1 cellular context compared by ENCODE assay signal in genomic region chr10:21724020-21724589, GRCh38.
TF ChIP-seq lines count a peak whose summit lies in the region.

No MANE protein-coding gene starts in this region.

TF ChIP-seq in K562, 482 proteins besides CTCF, POLR2A, EP300 and RAD21 (continued from another document and continues in another):
- TF ChIP-seq, protein P1, sequence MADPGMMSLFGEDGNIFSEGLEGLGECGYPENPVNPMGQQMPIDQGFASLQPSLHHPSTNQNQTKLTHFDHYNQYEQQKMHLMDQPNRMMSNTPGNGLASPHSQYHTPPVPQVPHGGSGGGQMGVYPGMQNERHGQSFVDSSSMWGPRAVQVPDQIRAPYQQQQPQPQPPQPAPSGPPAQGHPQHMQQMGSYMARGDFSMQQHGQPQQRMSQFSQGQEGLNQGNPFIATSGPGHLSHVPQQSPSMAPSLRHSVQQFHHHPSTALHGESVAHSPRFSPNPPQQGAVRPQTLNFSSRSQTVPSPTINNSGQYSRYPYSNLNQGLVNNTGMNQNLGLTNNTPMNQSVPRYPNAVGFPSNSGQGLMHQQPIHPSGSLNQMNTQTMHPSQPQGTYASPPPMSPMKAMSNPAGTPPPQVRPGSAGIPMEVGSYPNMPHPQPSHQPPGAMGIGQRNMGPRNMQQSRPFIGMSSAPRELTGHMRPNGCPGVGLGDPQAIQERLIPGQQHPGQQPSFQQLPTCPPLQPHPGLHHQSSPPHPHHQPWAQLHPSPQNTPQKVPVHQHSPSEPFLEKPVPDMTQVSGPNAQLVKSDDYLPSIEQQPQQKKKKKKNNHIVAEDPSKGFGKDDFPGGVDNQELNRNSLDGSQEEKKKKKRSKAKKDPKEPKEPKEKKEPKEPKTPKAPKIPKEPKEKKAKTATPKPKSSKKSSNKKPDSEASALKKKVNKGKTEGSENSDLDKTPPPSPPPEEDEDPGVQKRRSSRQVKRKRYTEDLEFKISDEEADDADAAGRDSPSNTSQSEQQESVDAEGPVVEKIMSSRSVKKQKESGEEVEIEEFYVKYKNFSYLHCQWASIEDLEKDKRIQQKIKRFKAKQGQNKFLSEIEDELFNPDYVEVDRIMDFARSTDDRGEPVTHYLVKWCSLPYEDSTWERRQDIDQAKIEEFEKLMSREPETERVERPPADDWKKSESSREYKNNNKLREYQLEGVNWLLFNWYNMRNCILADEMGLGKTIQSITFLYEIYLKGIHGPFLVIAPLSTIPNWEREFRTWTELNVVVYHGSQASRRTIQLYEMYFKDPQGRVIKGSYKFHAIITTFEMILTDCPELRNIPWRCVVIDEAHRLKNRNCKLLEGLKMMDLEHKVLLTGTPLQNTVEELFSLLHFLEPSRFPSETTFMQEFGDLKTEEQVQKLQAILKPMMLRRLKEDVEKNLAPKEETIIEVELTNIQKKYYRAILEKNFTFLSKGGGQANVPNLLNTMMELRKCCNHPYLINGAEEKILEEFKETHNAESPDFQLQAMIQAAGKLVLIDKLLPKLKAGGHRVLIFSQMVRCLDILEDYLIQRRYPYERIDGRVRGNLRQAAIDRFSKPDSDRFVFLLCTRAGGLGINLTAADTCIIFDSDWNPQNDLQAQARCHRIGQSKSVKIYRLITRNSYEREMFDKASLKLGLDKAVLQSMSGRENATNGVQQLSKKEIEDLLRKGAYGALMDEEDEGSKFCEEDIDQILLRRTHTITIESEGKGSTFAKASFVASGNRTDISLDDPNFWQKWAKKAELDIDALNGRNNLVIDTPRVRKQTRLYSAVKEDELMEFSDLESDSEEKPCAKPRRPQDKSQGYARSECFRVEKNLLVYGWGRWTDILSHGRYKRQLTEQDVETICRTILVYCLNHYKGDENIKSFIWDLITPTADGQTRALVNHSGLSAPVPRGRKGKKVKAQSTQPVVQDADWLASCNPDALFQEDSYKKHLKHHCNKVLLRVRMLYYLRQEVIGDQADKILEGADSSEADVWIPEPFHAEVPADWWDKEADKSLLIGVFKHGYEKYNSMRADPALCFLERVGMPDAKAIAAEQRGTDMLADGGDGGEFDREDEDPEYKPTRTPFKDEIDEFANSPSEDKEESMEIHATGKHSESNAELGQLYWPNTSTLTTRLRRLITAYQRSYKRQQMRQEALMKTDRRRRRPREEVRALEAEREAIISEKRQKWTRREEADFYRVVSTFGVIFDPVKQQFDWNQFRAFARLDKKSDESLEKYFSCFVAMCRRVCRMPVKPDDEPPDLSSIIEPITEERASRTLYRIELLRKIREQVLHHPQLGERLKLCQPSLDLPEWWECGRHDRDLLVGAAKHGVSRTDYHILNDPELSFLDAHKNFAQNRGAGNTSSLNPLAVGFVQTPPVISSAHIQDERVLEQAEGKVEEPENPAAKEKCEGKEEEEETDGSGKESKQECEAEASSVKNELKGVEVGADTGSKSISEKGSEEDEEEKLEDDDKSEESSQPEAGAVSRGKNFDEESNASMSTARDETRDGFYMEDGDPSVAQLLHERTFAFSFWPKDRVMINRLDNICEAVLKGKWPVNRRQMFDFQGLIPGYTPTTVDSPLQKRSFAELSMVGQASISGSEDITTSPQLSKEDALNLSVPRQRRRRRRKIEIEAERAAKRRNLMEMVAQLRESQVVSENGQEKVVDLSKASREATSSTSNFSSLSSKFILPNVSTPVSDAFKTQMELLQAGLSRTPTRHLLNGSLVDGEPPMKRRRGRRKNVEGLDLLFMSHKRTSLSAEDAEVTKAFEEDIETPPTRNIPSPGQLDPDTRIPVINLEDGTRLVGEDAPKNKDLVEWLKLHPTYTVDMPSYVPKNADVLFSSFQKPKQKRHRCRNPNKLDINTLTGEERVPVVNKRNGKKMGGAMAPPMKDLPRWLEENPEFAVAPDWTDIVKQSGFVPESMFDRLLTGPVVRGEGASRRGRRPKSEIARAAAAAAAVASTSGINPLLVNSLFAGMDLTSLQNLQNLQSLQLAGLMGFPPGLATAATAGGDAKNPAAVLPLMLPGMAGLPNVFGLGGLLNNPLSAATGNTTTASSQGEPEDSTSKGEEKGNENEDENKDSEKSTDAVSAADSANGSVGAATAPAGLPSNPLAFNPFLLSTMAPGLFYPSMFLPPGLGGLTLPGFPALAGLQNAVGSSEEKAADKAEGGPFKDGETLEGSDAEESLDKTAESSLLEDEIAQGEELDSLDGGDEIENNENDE (IDR thresholded peaks at IDR 0.05; ENCODE audit: low read depth, low read length): no peak
- TF ChIP-seq ATF1 (CRISPR knock-in tag; IDR thresholded peaks at IDR 0.05) (no peak), ATF1 (tag; IDR thresholded peaks at IDR 0.05) (0 out of 2 replicates have a peak, but pooled peaks have one; percentile 17), C11orf30 (IDR thresholded peaks at IDR 0.05; ENCODE audit: low read depth) (peak; percentile 43; the same call in 1 of the 2 replicates), SIN3B (IDR thresholded peaks at IDR 0.05; ENCODE audit: low read depth) (no peak), SLC30A9 (CRISPR knock-in tag; IDR thresholded peaks at IDR 0.05) (no peak), KLF10 (CRISPR knock-in tag; IDR thresholded peaks at IDR 0.05) (no peak), ZNF41 (CRISPR knock-in tag; conservative IDR thresholded peaks at IDR 0.05) (no peak), NR2C1 (IDR thresholded peaks at IDR 0.05) (no peak), NR2C1 (tag; IDR thresholded peaks at IDR 0.05) (no peak), PCBP1 (IDR thresholded peaks at IDR 0.05; ENCODE audit: low read depth, low read length, poor library complexity, severe bottlenecking) (no peak), MAFG (tag; conservative IDR thresholded peaks at IDR 0.05) (0 out of 2 replicates have a peak, but pooled peaks have one; percentile 33), ETS2 (tag; IDR thresholded peaks at IDR 0.05; ENCODE audit: borderline replicate concordance, poor library complexity, severe bottlenecking) (no peak), CREBBP (IDR thresholded peaks at IDR 0.05; ENCODE audit: low read depth, low read length) (no peak)
- TF ChIP-seq, protein P2, sequence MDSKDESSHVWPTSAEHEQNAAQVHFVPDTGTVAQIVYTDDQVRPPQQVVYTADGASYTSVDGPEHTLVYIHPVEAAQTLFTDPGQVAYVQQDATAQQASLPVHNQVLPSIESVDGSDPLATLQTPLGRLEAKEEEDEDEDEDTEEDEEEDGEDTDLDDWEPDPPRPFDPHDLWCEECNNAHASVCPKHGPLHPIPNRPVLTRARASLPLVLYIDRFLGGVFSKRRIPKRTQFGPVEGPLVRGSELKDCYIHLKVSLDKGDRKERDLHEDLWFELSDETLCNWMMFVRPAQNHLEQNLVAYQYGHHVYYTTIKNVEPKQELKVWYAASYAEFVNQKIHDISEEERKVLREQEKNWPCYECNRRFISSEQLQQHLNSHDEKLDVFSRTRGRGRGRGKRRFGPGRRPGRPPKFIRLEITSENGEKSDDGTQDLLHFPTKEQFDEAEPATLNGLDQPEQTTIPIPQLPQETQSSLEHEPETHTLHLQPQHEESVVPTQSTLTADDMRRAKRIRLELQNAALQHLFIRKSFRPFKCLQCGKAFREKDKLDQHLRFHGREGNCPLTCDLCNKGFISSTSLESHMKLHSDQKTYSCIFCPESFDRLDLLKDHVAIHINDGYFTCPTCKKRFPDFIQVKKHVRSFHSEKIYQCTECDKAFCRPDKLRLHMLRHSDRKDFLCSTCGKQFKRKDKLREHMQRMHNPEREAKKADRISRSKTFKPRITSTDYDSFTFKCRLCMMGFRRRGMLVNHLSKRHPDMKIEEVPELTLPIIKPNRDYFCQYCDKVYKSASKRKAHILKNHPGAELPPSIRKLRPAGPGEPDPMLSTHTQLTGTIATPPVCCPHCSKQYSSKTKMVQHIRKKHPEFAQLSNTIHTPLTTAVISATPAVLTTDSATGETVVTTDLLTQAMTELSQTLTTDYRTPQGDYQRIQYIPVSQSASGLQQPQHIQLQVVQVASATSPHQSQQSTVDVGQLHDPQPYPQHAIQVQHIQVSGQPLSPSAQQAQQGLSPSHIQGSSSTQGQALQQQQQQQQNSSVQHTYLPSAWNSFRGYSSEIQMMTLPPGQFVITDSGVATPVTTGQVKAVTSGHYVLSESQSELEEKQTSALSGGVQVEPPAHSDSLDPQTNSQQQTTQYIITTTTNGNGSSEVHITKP (IDR thresholded peaks at IDR 0.05; ENCODE audit: partially characterized antibody): peak; percentile 75
- TF ChIP-seq, protein P3, sequence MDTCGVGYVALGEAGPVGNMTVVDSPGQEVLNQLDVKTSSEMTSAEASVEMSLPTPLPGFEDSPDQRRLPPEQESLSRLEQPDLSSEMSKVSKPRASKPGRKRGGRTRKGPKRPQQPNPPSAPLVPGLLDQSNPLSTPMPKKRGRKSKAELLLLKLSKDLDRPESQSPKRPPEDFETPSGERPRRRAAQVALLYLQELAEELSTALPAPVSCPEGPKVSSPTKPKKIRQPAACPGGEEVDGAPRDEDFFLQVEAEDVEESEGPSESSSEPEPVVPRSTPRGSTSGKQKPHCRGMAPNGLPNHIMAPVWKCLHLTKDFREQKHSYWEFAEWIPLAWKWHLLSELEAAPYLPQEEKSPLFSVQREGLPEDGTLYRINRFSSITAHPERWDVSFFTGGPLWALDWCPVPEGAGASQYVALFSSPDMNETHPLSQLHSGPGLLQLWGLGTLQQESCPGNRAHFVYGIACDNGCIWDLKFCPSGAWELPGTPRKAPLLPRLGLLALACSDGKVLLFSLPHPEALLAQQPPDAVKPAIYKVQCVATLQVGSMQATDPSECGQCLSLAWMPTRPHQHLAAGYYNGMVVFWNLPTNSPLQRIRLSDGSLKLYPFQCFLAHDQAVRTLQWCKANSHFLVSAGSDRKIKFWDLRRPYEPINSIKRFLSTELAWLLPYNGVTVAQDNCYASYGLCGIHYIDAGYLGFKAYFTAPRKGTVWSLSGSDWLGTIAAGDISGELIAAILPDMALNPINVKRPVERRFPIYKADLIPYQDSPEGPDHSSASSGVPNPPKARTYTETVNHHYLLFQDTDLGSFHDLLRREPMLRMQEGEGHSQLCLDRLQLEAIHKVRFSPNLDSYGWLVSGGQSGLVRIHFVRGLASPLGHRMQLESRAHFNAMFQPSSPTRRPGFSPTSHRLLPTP (IDR thresholded peaks at IDR 0.05; ENCODE audit: borderline replicate concordance, extremely low read depth, insufficient read length): no peak
- TF ChIP-seq, protein P4, sequence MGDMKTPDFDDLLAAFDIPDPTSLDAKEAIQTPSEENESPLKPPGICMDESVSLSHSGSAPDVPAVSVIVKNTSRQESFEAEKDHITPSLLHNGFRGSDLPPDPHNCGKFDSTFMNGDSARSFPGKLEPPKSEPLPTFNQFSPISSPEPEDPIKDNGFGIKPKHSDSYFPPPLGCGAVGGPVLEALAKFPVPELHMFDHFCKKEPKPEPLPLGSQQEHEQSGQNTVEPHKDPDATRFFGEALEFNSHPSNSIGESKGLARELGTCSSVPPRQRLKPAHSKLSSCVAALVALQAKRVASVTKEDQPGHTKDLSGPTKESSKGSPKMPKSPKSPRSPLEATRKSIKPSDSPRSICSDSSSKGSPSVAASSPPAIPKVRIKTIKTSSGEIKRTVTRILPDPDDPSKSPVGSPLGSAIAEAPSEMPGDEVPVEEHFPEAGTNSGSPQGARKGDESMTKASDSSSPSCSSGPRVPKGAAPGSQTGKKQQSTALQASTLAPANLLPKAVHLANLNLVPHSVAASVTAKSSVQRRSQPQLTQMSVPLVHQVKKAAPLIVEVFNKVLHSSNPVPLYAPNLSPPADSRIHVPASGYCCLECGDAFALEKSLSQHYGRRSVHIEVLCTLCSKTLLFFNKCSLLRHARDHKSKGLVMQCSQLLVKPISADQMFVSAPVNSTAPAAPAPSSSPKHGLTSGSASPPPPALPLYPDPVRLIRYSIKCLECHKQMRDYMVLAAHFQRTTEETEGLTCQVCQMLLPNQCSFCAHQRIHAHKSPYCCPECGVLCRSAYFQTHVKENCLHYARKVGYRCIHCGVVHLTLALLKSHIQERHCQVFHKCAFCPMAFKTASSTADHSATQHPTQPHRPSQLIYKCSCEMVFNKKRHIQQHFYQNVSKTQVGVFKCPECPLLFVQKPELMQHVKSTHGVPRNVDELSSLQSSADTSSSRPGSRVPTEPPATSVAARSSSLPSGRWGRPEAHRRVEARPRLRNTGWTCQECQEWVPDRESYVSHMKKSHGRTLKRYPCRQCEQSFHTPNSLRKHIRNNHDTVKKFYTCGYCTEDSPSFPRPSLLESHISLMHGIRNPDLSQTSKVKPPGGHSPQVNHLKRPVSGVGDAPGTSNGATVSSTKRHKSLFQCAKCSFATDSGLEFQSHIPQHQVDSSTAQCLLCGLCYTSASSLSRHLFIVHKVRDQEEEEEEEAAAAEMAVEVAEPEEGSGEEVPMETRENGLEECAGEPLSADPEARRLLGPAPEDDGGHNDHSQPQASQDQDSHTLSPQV (IDR thresholded peaks at IDR 0.05): no peak
